Comparison of ENCODE assay signal across 8 cellular contexts in the genomic region with DNA sequence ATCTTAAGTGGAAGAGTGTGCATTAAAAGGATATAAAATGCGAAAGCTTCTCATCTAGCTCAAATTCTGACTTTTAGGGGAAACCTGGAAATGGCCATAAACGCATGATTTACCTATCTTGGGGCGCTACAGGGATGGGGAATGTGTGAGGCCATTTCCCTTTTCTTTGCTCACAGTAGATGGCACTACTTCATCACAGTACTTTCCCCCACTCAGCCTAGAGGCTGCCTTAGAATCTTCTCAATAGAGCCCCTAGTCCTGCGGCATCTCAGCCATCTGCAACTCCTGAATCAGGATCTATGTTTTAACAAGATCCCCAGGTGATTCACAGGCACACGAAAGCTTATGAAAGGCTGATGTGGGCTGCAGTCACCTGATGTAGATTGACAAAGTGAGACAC.
DNase-seq lines count a peak whose midpoint lies in the region; ATAC-seq and TF ChIP-seq lines count a peak whose summit lies in the region.

No MANE protein-coding gene starts in this region.

- no peaks in the 10 kb centered on the region for H3K4me1 ChIP-seq in PC-9 (replicated peaks; ENCODE audit: insufficient read depth)
- H3K4me1 ChIP-seq in fibroblast of lung (ENCODE audit: control insufficient read depth, extremely low read depth, insufficient read depth, low read length) = peaks cover 9% of the 10 kb centered on the region
- peaks cover 12 to 15% of the 10 kb centered on the region in 2 experiments for H3K4me1 ChIP-seq in trophoblast cell (ENCODE audit: control insufficient read depth in 1 of 2, insufficient read depth in 2 of 2, low read length in 2 of 2)

- H3K4me2 ChIP-seq in PC-9 (no peak overlapping the region), fibroblast of lung (ENCODE audit: extremely low read depth, insufficient read depth, low read length) (no peak overlapping the region), trophoblast cell (ENCODE audit: low read length) (no peak overlapping the region)

- H4K91ac ChIP-seq in trophoblast cell (ENCODE audit: low read depth, low read length) = no peak overlapping the region

- BruUV-seq in PC-9 (replicated peaks; lab: Mats Ljungman, UMichigan) = no TSS peak

- ATAC-seq in HG03571 (IDR thresholded peaks at IDR 0.05; ENCODE audit: unreplicated experiment) = no peak

- H3K79me2 ChIP-seq in PC-9 (ENCODE audit: low read depth) (0 out of 2 replicates have a peak, but pooled peaks cover 4% of the 10 kb centered on the region), fibroblast of lung (ENCODE audit: control insufficient read depth, insufficient read depth, low read length) (no peaks in the 10 kb centered on the region), trophoblast cell (ENCODE audit: control insufficient read depth, insufficient read depth, low read length, poor library complexity) (peaks cover 8% of the 10 kb centered on the region)

- CTCF ChIA-PET in HEK293T (lab: Yijun Ruan, JAX) (interaction anchor here (0.6 to 1.2 kb wide), 4 partner anchors 8 to 100 kb away, joined by 3 to 4 read pairs (median 4); no protein-coding TSS in a partner anchor), PC-9 (lab: Charles Lee) (interaction anchor here (0.5 kb wide), 1 partner anchor 209 kb away, joined by 3 read pairs; no protein-coding TSS in a partner anchor)

- no peaks in the 10 kb centered on the region for H3K9me2 ChIP-seq in PC-9 (ENCODE audit: insufficient read depth)

- no peaks in the 10 kb centered on the region for H4K20me1 ChIP-seq in PC-9 (ENCODE audit: insufficient read depth)
- H4K20me1 ChIP-seq in fibroblast of lung (ENCODE audit: control insufficient read depth, extremely low read depth, insufficient read depth, low read length) = no peaks in the 10 kb centered on the region

- POLR2A ChIA-PET in HEK293T (lab: Yijun Ruan, JAX) = no interaction called here
- POLR2A ChIA-PET in PC-9 (lab: Charles Lee; ENCODE audit: unreplicated experiment) = interaction anchor here (0.8 kb wide), 1 partner anchor 423 kb away, joined by 4 read pairs; no protein-coding TSS in a partner anchor

- no peaks in the 10 kb centered on the region for H3K36me3 ChIP-seq in PC-9 (ENCODE audit: low read depth)
- no peaks in the 10 kb centered on the region for H3K36me3 ChIP-seq in fibroblast of lung (ENCODE audit: control insufficient read depth, insufficient read depth, low read length)
- H3K36me3 ChIP-seq in trophoblast cell (ENCODE audit: control insufficient read depth in 1 of 2, insufficient read depth in 2 of 2, low read length in 2 of 2) = no peaks in the 10 kb centered on the region

- TF ChIP-seq CTCF in PC-9 (conservative IDR thresholded peaks at IDR 0.05) = peak; percentile 52
- TF ChIP-seq CTCF in fibroblast of lung (conservative IDR thresholded peaks at IDR 0.05 in 1 of 2, IDR thresholded peaks at IDR 0.05 in 1 of 2; ENCODE audit: low read depth in 1 of 2, low read length in 2 of 2) = peak; percentile 61 to 75

- H3K27ac ChIP-seq in PC-9 = no peak overlapping the region
- H3K27ac ChIP-seq in fibroblast of lung (ENCODE audit: insufficient read depth, low read length) = no peak overlapping the region
- no peak overlapping the region for H3K27ac ChIP-seq in trophoblast cell (ENCODE audit: low read depth, low read length)

- no peak overlapping the region for H2BK5ac ChIP-seq in trophoblast cell (ENCODE audit: low read depth, low read length, poor library complexity)

- no peak overlapping the region for H2AK5ac ChIP-seq in trophoblast cell (ENCODE audit: low read length)

- H3K27me3 ChIP-seq in PC-9 (ENCODE audit: insufficient read depth, low read depth) = no peaks in the 10 kb centered on the region
- H3K27me3 ChIP-seq in fibroblast of lung (ENCODE audit: control insufficient read depth, insufficient read depth, low read length) = no peaks in the 10 kb centered on the region
- H3K27me3 ChIP-seq in trophoblast cell (ENCODE audit: insufficient read depth, low read length) = no peaks in the 10 kb centered on the region

- no peak overlapping the region for H3K23ac ChIP-seq in trophoblast cell (ENCODE audit: low read length)

- H2BK120ac ChIP-seq in trophoblast cell (ENCODE audit: insufficient read depth, low read length, poor library complexity) = no peak overlapping the region

- no CpG with 5 or more reads among the region's 5 CpGs for WGBS in trophoblast cell (ENCODE audit: extremely low coverage, insufficient coverage, insufficient read length)

- H4K8ac ChIP-seq in trophoblast cell (ENCODE audit: low read depth, low read length) = no peak overlapping the region

- H3K14ac ChIP-seq in trophoblast cell (ENCODE audit: low read length) = no peak overlapping the region

- peak; percentile 28 for DNase-seq in DMS114 treated with DMSO at 0.1 percent for 48 hours (lab: John Stamatoyannopoulos, UW; ENCODE audit: unreplicated experiment)
- peak; percentile 49 for DNase-seq in HEK293T (ENCODE audit: extremely low spot score)
- DNase-seq in PC-9 = peak in 1 of 2 experiments; percentile 15
- peak; percentile 56 to 74 for DNase-seq in fibroblast of lung (ENCODE audit: low read depth in 2 of 2)
- peak; percentile 58 to 63 for DNase-seq in trophoblast cell
- no peak for DNase-seq in ecto neural progenitor cell (ENCODE audit: low spot score)
- no peak for DNase-seq in LoVo (ENCODE audit: low spot score)

- no peak overlapping the region for H4K12ac ChIP-seq in trophoblast cell (ENCODE audit: low read depth, low read length)

- H2BK12ac ChIP-seq in trophoblast cell (ENCODE audit: low read length) = no peak overlapping the region

- peaks cover 7% of the 10 kb centered on the region for H3K79me1 ChIP-seq in trophoblast cell (ENCODE audit: low read length)

- H3K18ac ChIP-seq in trophoblast cell (ENCODE audit: low read length) = no peak overlapping the region

- H3K4ac ChIP-seq in trophoblast cell (ENCODE audit: low read depth, low read length) = no peak overlapping the region

- H2AFZ ChIP-seq in PC-9 (no peak overlapping the region), fibroblast of lung (ENCODE audit: low read length) (no peak overlapping the region), trophoblast cell (ENCODE audit: insufficient read depth, low read length, poor library complexity) (no peak overlapping the region)

- H3K9ac ChIP-seq in fibroblast of lung (ENCODE audit: insufficient read depth, low read length) (no peak overlapping the region), trophoblast cell (ENCODE audit: low read length) (no peak overlapping the region)

- H3K9me3 ChIP-seq in PC-9 (ENCODE audit: insufficient read depth, low read depth) (no peaks in the 10 kb centered on the region), fibroblast of lung (ENCODE audit: control insufficient read depth, insufficient read depth, low read depth, low read length) (no peaks in the 10 kb centered on the region), trophoblast cell (ENCODE audit: insufficient read depth, low read depth, low read length) (no peaks in the 10 kb centered on the region)

- H3F3A ChIP-seq in PC-9 (ENCODE audit: insufficient read depth, low read depth) = no peaks in the 10 kb centered on the region

- H3K4me3 ChIP-seq in PC-9 (no peak overlapping the region), fibroblast of lung (replicated peaks in 1 of 4; ENCODE audit: control extremely low read depth in 1 of 4, insufficient read depth in 1 of 4, low read depth in 3 of 4, low read length in 4 of 4) (no peak overlapping the region), trophoblast cell (ENCODE audit: low read depth, low read length) (no peak overlapping the region)

- intact Hi-C loops in PC-9 (cut with micrococcal nuclease; ENCODE audit: unreplicated experiment) = loop anchor here (1.0 kb wide), 1 partner anchor 427 kb away; no protein-coding TSS in a partner anchor

TF ChIP-seq in HEK293T, 16 proteins besides CTCF, POLR2A, EP300 and RAD21:
- TF ChIP-seq CTBP1 (IDR thresholded peaks at IDR 0.05; ENCODE audit: borderline replicate concordance) = no peak
- no peak for TF ChIP-seq TARDBP (IDR thresholded peaks at IDR 0.05)
- TF ChIP-seq ZNF384 (IDR thresholded peaks at IDR 0.05) = no peak
- TF ChIP-seq SUZ12 (IDR thresholded peaks at IDR 0.05) = no peak
- no peak for TF ChIP-seq FOXM1 (IDR thresholded peaks at IDR 0.05; ENCODE audit: borderline replicate concordance)
- no peak for TF ChIP-seq ELF4 (IDR thresholded peaks at IDR 0.05)
- TF ChIP-seq, protein P1, sequence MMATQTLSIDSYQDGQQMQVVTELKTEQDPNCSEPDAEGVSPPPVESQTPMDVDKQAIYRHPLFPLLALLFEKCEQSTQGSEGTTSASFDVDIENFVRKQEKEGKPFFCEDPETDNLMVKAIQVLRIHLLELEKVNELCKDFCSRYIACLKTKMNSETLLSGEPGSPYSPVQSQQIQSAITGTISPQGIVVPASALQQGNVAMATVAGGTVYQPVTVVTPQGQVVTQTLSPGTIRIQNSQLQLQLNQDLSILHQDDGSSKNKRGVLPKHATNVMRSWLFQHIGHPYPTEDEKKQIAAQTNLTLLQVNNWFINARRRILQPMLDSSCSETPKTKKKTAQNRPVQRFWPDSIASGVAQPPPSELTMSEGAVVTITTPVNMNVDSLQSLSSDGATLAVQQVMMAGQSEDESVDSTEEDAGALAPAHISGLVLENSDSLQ (IDR thresholded peaks at IDR 0.05) = no peak
- no peak for TF ChIP-seq BHLHE40 (IDR thresholded peaks at IDR 0.05; ENCODE audit: borderline replicate concordance)
- no peak for TF ChIP-seq LEF1 (IDR thresholded peaks at IDR 0.05; ENCODE audit: borderline replicate concordance)
- no peak for TF ChIP-seq HDGF (IDR thresholded peaks at IDR 0.05; ENCODE audit: borderline replicate concordance)
- TF ChIP-seq FOXK2 (IDR thresholded peaks at IDR 0.05) = no peak

Comparison
In these comparisons a context has a peak if more than half of its experiments do, and no peak if none do; other contexts are left out.
1. DNase-seq: peak in DMS114 treated with DMSO at 0.1 percent for 48 hours (single experiment), HEK293T (single experiment), fibroblast of lung (2 of 2) and trophoblast cell (2 of 2); none in ecto neural progenitor cell (single experiment) and LoVo (single experiment).